In genomic region chr1:25907473-25908058, GRCh38 we compare ENCODE assay signal across 12 cellular contexts. TPM values are rescaled to one million over a fixed set of nuclear protein-coding genes. Genes with fewer than 3 reads are reported as not detected.
DNase-seq lines count a peak whose midpoint lies in the region; ATAC-seq lines count a peak whose summit lies in the region.
"Had no signal": no experiment of that assay in that cellular context is flagged by ENCODE, and none has a peak within 500 bp of the region (broad histone marks: within the 10 kb centered on the region; RNA-seq: fewer than 3 reads in every experiment).

No MANE protein-coding gene starts in this region.

- H3K79me2 ChIP-seq in GM23248 (ENCODE audit: insufficient read depth), result peaks cover 23% of the 10 kb centered on the region

- WGBS in GM23248 (ENCODE audit: low coverage in 1 of 2, low lambda C conversion rate in 2 of 2, missing lambda C conversion rate in 2 of 2), 2 experiments, result 94 to 95% methylated on average over 9 of the region's 9 CpGs

- peaks cover 47% of the 10 kb centered on the region for H3F3A ChIP-seq in GM23248 (ENCODE audit: insufficient read depth)

- no peaks in the 10 kb centered on the region for H3K27me3 ChIP-seq in GM23248 (replicated peaks; ENCODE audit: insufficient read depth)
- H3K27me3 ChIP-seq: gastroesophageal sphincter had no signal

- H3K4me3 Mint-ChIP-seq in activated naive CD8-positive, alpha-beta T cell treated with anti-CD3 and anti-CD28 coated beads for 36 hours, result peak overlapping the region; percentile 95
- peak overlapping the region; percentile 83 for H3K4me3 Mint-ChIP-seq in natural killer cell treated with Interleukin-12 subunit alpha and Interleukin-12 subunit beta and Interleukin-15 and Interleukin-18, amount 100 ng/mL, for 72 hours

- H3K27ac ChIP-seq in GM23248, result no peak overlapping the region

- ATAC-seq in natural killer cell treated with Interleukin-12 subunit alpha and Interleukin-12 subunit beta and Interleukin-15 and Interleukin-18, amount 100 ng/mL, for 72 hours, result no peak
- ATAC-seq in HG03571 (IDR thresholded peaks at IDR 0.05; ENCODE audit: unreplicated experiment) (no peak), GM21717 (IDR thresholded peaks at IDR 0.05; ENCODE audit: unreplicated experiment) (no peak)

- no peaks in the 10 kb centered on the region for H3K9me3 Mint-ChIP-seq in activated naive CD8-positive, alpha-beta T cell treated with anti-CD3 and anti-CD28 coated beads for 36 hours
- no peaks in the 10 kb centered on the region for H3K9me3 Mint-ChIP-seq in natural killer cell treated with Interleukin-12 subunit alpha and Interleukin-12 subunit beta and Interleukin-15 and Interleukin-18, amount 100 ng/mL, for 72 hours

- H3K36me3 Mint-ChIP-seq in activated naive CD8-positive, alpha-beta T cell treated with anti-CD3 and anti-CD28 coated beads for 36 hours, result peaks cover 25% of the 10 kb centered on the region
- H3K36me3 Mint-ChIP-seq in natural killer cell treated with Interleukin-12 subunit alpha and Interleukin-12 subunit beta and Interleukin-15 and Interleukin-18, amount 100 ng/mL, for 72 hours, result peaks cover 10% of the 10 kb centered on the region

- H3K9me2 ChIP-seq in GM23248 (ENCODE audit: insufficient read depth), result no peaks in the 10 kb centered on the region

- H3K27me3 Mint-ChIP-seq in activated naive CD8-positive, alpha-beta T cell treated with anti-CD3 and anti-CD28 coated beads for 36 hours, result no peaks in the 10 kb centered on the region
- H3K27me3 Mint-ChIP-seq in natural killer cell treated with Interleukin-12 subunit alpha and Interleukin-12 subunit beta and Interleukin-15 and Interleukin-18, amount 100 ng/mL, for 72 hours, result no peaks in the 10 kb centered on the region

- no peaks in the 10 kb centered on the region for H3K9me3 ChIP-seq in GM23248 (ENCODE audit: low read depth)
- H3K9me3 ChIP-seq: gastroesophageal sphincter, HAP-1 had no signal

- H3K27ac Mint-ChIP-seq in activated naive CD8-positive, alpha-beta T cell treated with anti-CD3 and anti-CD28 coated beads for 36 hours, result no peak overlapping the region
- peak overlapping the region; percentile 4 to 68 for H3K27ac Mint-ChIP-seq in natural killer cell treated with Interleukin-12 subunit alpha and Interleukin-12 subunit beta and Interleukin-15 and Interleukin-18, amount 100 ng/mL, for 72 hours

- no peaks in the 10 kb centered on the region for H3K36me3 ChIP-seq in GM23248 (ENCODE audit: low read depth)

- H2AFZ ChIP-seq in GM23248, result no peak overlapping the region

- H3K9ac ChIP-seq in GM23248, result no peak overlapping the region

- peak; percentile 21 for DNase-seq in NCI-H1694 treated with DMSO at 0.1 percent for 48 hours (lab: John Stamatoyannopoulos, UW)
- no peak for DNase-seq in NCI-H1694 (lab: John Stamatoyannopoulos, UW)
- peak; percentile 74 for DNase-seq in DMS79 treated with DMSO at 0.1 percent for 48 hours (lab: John Stamatoyannopoulos, UW)
- no peak for DNase-seq in activated naive CD8-positive, alpha-beta T cell treated with anti-CD3 and anti-CD28 coated beads for 36 hours
- no peak for DNase-seq in natural killer cell treated with Interleukin-12 subunit alpha and Interleukin-12 subunit beta and Interleukin-15 and Interleukin-18, amount 100 ng/mL, for 72 hours (ENCODE audit: low spot score)
- DNase-seq in GM23248, result no peak
- DNase-seq: NCI-H1436 treated with DMSO at 0.1 percent for 48 hours had no signal

- no peaks in the 10 kb centered on the region for H4K20me1 ChIP-seq in GM23248 (ENCODE audit: insufficient read depth)

- H3K4me1 Mint-ChIP-seq in activated naive CD8-positive, alpha-beta T cell treated with anti-CD3 and anti-CD28 coated beads for 36 hours, result peaks cover 22% of the 10 kb centered on the region
- H3K4me1 Mint-ChIP-seq in natural killer cell treated with Interleukin-12 subunit alpha and Interleukin-12 subunit beta and Interleukin-15 and Interleukin-18, amount 100 ng/mL, for 72 hours (ENCODE audit: low read depth in 2 of 2), result peaks cover 12 to 18% of the 10 kb centered on the region in 2 donors

- no peak overlapping the region for H3K4me2 ChIP-seq in GM23248 (ENCODE audit: unreplicated experiment)

- H3K4me3 ChIP-seq in GM23248, result no peak overlapping the region

- in situ Hi-C loops in GM23248 (cut with MboI), result no loop called here

- peaks cover 20% of the 10 kb centered on the region for H3K4me1 ChIP-seq in GM23248 (ENCODE audit: insufficient read depth)

RNA-seq across cellular contexts. Expression of gene STMN1, which starts 1.3 kb away (rescaled TPM):
- total RNA-seq in activated naive CD8-positive, alpha-beta T cell treated with anti-CD3 and anti-CD28 coated beads for 36 hours, result 100 to 1,000 TPM; 501 to 504 TPM
- 100 to 1,000 TPM; 142 to 259 TPM for total RNA-seq in natural killer cell treated with Interleukin-12 subunit alpha and Interleukin-12 subunit beta and Interleukin-15 and Interleukin-18, amount 100 ng/mL, for 72 hours
- 44.8 and 45.2 TPM in 2 replicates for total RNA-seq in GM23248 (2014; rRNA removed; shearing (Covaris generic))
- polyA plus RNA-seq in GM23248 (2016; fragmentation: Nextera tagmentation; extraction: Ambion mirVana), result 299 and 301 TPM in 2 replicates

RNA-seq across cellular contexts. Expression of gene PAQR7, which starts 32.1 kb away (rescaled TPM):
- 1 to 10 TPM; 8.6 to 9.2 TPM for total RNA-seq in activated naive CD8-positive, alpha-beta T cell treated with anti-CD3 and anti-CD28 coated beads for 36 hours
- total RNA-seq in natural killer cell treated with Interleukin-12 subunit alpha and Interleukin-12 subunit beta and Interleukin-15 and Interleukin-18, amount 100 ng/mL, for 72 hours, result 1 to 10 TPM; 5.2 to 6.3 TPM
- 18.6 and 20.6 TPM in 2 replicates for total RNA-seq in GM23248 (2014; rRNA removed; shearing (Covaris generic))
- polyA plus RNA-seq in GM23248 (2016; fragmentation: Nextera tagmentation; extraction: Ambion mirVana), result 12.7 and 12.9 TPM in 2 replicates

RNA-seq across cellular contexts. Expression of gene AUNIP, which starts 48.3 kb away (rescaled TPM):
- total RNA-seq in activated naive CD8-positive, alpha-beta T cell treated with anti-CD3 and anti-CD28 coated beads for 36 hours, result 10 to 100 TPM; 12.1 to 15.1 TPM
- total RNA-seq in natural killer cell treated with Interleukin-12 subunit alpha and Interleukin-12 subunit beta and Interleukin-15 and Interleukin-18, amount 100 ng/mL, for 72 hours, result 10 to 100 TPM in 1 of 2 donors, 1 to 10 TPM in 1; 4.2 to 15.1 TPM
- 1.6 and 2.2 TPM in 2 replicates for total RNA-seq in GM23248 (2014; rRNA removed; shearing (Covaris generic))
- 2.3 and 3.2 TPM in 2 replicates for polyA plus RNA-seq in GM23248 (2016; fragmentation: Nextera tagmentation; extraction: Ambion mirVana)
- total RNA-seq: left ventricle myocardium superior had no signal

Comparison
In these comparisons a context has a peak if more than half of its experiments do, and no peak if none do; other contexts are left out.
1. DNase-seq: peak in NCI-H1694 treated with DMSO at 0.1 percent for 48 hours (single experiment) and DMS79 treated with DMSO at 0.1 percent for 48 hours (single experiment); none in NCI-H1694 (single experiment), activated naive CD8-positive, alpha-beta T cell treated with anti-CD3 and anti-CD28 coated beads for 36 hours (single experiment), natural killer cell treated with Interleukin-12 subunit alpha and Interleukin-12 subunit beta and Interleukin-15 and Interleukin-18, amount 100 ng/mL, for 72 hours (single experiment) and GM23248 (single experiment).